Comparison of ENCODE assay signal across 18 cellular contexts in the genomic region with DNA sequence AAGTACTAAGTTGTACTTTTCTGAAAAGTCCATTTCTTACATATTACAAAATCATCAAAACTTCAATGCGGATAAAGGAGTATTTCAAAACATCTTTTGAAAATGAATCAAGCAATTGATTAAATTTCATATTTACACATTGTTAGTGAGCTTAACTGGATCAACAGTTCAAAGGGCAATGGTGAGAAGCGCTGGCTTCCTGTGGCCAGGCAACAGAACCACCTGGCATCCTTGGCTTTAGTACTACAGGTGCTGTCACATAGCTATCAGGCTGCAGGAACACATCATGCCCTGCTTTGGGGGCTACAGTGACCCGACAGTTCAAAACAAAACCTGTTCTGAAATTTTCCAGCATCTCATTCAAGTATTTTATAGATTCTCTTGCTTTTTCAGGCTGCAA. TPM values are rescaled to one million over a fixed set of nuclear protein-coding genes. Genes with fewer than 3 reads are reported as not detected.
DNase-seq lines count a peak whose midpoint lies in the region; ATAC-seq, FAIRE-seq and TF ChIP-seq lines count a peak whose summit lies in the region.
"Had no signal": no experiment of that assay in that cellular context is flagged by ENCODE, and none has a peak within 500 bp of the region (broad histone marks: within the 10 kb centered on the region; RNA-seq: fewer than 3 reads in every experiment).

No MANE protein-coding gene starts in this region.

- no peaks in the 10 kb centered on the region for H3K9me3 ChIP-seq in keratinocyte (ENCODE audit: control insufficient read depth, low read depth, low read length)
- H3K9me3 ChIP-seq in pancreas = no peaks in the 10 kb centered on the region

- CTCF ChIA-PET in activated CD4-positive, alpha-beta memory T cell treated with anti-CD3 and anti-CD28 coated beads for 36 hours (lab: Charles Lee) = interaction anchor here (1.0 to 1.7 kb wide), 3 partner anchors 8 to 59 kb away, joined by 4 read pairs; partner anchors contain the start of gene SMAD2
- CTCF ChIA-PET in activated CD4-positive, alpha-beta memory T cell treated with anti-CD3 and anti-CD28 coated beads, Interleukin-2, amount 10 ng/mL, durations not matched to agents 7 days and 5 days (lab: Charles Lee) = interaction anchor here (0.9 to 1.0 kb wide), 2 partner anchors 22 to 39 kb away, joined by 3 read pairs; no protein-coding TSS in a partner anchor

- no peak overlapping the region for H3K4me3 ChIP-seq in keratinocyte (ENCODE audit: control insufficient read depth in 2 of 3, extremely low read depth in 1 of 3, insufficient read depth in 2 of 3, low read depth in 1 of 3, low read length in 3 of 3)
- no peak overlapping the region for H3K4me3 ChIP-seq in pancreas

- H3K4me3 Mint-ChIP-seq in activated CD4-positive, alpha-beta memory T cell treated with anti-CD3 and anti-CD28 coated beads for 36 hours = no peak overlapping the region
- H3K4me3 Mint-ChIP-seq in activated CD4-positive, alpha-beta memory T cell treated with anti-CD3 and anti-CD28 coated beads, Interleukin-2, amount 10 ng/mL, durations not matched to agents 7 days and 5 days = no peak overlapping the region
- H3K4me3 Mint-ChIP-seq: CD14-positive monocyte had no signal

- H3K27me3 Mint-ChIP-seq in activated CD4-positive, alpha-beta memory T cell treated with anti-CD3 and anti-CD28 coated beads for 36 hours = no peaks in the 10 kb centered on the region
- H3K27me3 Mint-ChIP-seq in activated CD4-positive, alpha-beta memory T cell treated with anti-CD3 and anti-CD28 coated beads, Interleukin-2, amount 10 ng/mL, durations not matched to agents 7 days and 5 days = no peaks in the 10 kb centered on the region

- H3K9ac ChIP-seq in keratinocyte (ENCODE audit: control insufficient read depth, extremely low read depth, insufficient read depth, low read length) = no peak overlapping the region

- H3K36me3 ChIP-seq in keratinocyte (ENCODE audit: control insufficient read depth in 2 of 2, extremely low read depth in 1 of 2, insufficient read depth in 2 of 2, low read length in 2 of 2) = peaks cover 3 to 5% of the 10 kb centered on the region in 2 experiments
- H3K36me3 ChIP-seq in pancreas = no peaks in the 10 kb centered on the region

- H3K79me2 ChIP-seq in keratinocyte (ENCODE audit: control insufficient read depth, insufficient read depth, low read length) = peaks cover 41% of the 10 kb centered on the region

- H3K36me3 Mint-ChIP-seq in activated CD4-positive, alpha-beta memory T cell treated with anti-CD3 and anti-CD28 coated beads for 36 hours = peaks cover 33% of the 10 kb centered on the region
- H3K36me3 Mint-ChIP-seq in activated CD4-positive, alpha-beta memory T cell treated with anti-CD3 and anti-CD28 coated beads, Interleukin-2, amount 10 ng/mL, durations not matched to agents 7 days and 5 days (ENCODE audit: low read depth) = peaks cover 35% of the 10 kb centered on the region

- H3K27me3 ChIP-seq in keratinocyte (ENCODE audit: control insufficient read depth, extremely low read depth, insufficient read depth, low read length) (no peaks in the 10 kb centered on the region), pancreas (no peaks in the 10 kb centered on the region)

- FAIRE-seq in GM19239 (lab: Jason Lieb, UNC) (peak; percentile 48), keratinocyte (lab: Jason Lieb, UNC) (no peak), pancreas (lab: Jason Lieb, UNC) (no peak)
- FAIRE-seq: A204.1, H54 had no signal

- POLR2A ChIA-PET in activated CD4-positive, alpha-beta memory T cell treated with anti-CD3 and anti-CD28 coated beads for 36 hours (lab: Charles Lee) = no interaction called here
- POLR2A ChIA-PET in activated CD4-positive, alpha-beta memory T cell treated with anti-CD3 and anti-CD28 coated beads, Interleukin-2, amount 10 ng/mL, durations not matched to agents 7 days and 5 days (lab: Charles Lee) = interaction anchor here (1.1 kb wide), 1 partner anchor 47 kb away, joined by 3 read pairs; no protein-coding TSS in a partner anchor

- 40 to 48% methylated on average over 3 of the region's 3 CpGs for WGBS in pancreas, 2 donors

- H2AFZ ChIP-seq in keratinocyte (ENCODE audit: control insufficient read depth, low read length) = no peak overlapping the region

- DNase-seq in activated CD4-positive, alpha-beta memory T cell treated with anti-CD3 and anti-CD28 coated beads for 36 hours = no peak
- DNase-seq in activated CD4-positive, alpha-beta memory T cell treated with anti-CD3 and anti-CD28 coated beads, Interleukin-2, amount 10 ng/mL, durations not matched to agents 7 days and 5 days = no peak
- DNase-seq in GM19239 (ENCODE audit: insufficient read length, low spot score) (no peak), keratinocyte (ENCODE audit: low read depth, low spot score) (no peak), pancreas (no peak)
- DNase-seq in activated naive CD4-positive, alpha-beta T cell treated with anti-CD3 and anti-CD28 coated beads, Interleukin-2, amount 50 U/mL, for 16 hours = no peak
- DNase-seq: DND-41, KBM-7, NCI-H1092, NCI-H1694, NCI-H446 treated with DMSO at 0.1 percent for 48 hours, NCI-H82, SIG-M5 had no signal

- no peak for TF ChIP-seq CTCF in keratinocyte (optimal IDR thresholded peaks at IDR 0.05 in 1 of 3, IDR thresholded peaks at IDR 0.05 in 1 of 3, conservative IDR thresholded peaks at IDR 0.05 in 1 of 3; ENCODE audit: extremely low read depth in 1 of 3, insufficient read depth in 2 of 3, low read length in 3 of 3)
- TF ChIP-seq CTCF in pancreas (IDR thresholded peaks at IDR 0.05) = no peak

- peak overlapping the region; percentile 16 for H3K27ac Mint-ChIP-seq in activated CD4-positive, alpha-beta memory T cell treated with anti-CD3 and anti-CD28 coated beads for 36 hours
- no peak overlapping the region for H3K27ac Mint-ChIP-seq in activated CD4-positive, alpha-beta memory T cell treated with anti-CD3 and anti-CD28 coated beads, Interleukin-2, amount 10 ng/mL, durations not matched to agents 7 days and 5 days

- H3K27ac ChIP-seq in keratinocyte (ENCODE audit: control insufficient read depth, insufficient read depth, low read length) = peak overlapping the region; percentile 40
- no peak overlapping the region for H3K27ac ChIP-seq in pancreas

- peaks cover 7% of the 10 kb centered on the region for H4K20me1 ChIP-seq in keratinocyte (ENCODE audit: control insufficient read depth, extremely low read depth, insufficient read depth, low read length)

- intact Hi-C loops in activated CD4-positive, alpha-beta memory T cell treated with anti-CD3 and anti-CD28 coated beads for 36 hours (cut with micrococcal nuclease) = loop anchor here (2.0 to 5.0 kb wide), 2 partner anchors 42 to 56 kb away; no protein-coding TSS in a partner anchor
- intact Hi-C loops in pancreas (cut with DNase I) = no loop called here

- no peak overlapping the region for H3K4me2 ChIP-seq in keratinocyte (ENCODE audit: control insufficient read depth, extremely low read depth, insufficient read depth, low read depth, low read length)

- peaks cover 43% of the 10 kb centered on the region for H3K4me1 Mint-ChIP-seq in activated CD4-positive, alpha-beta memory T cell treated with anti-CD3 and anti-CD28 coated beads for 36 hours (ENCODE audit: low read depth)
- peaks cover 21% of the 10 kb centered on the region for H3K4me1 Mint-ChIP-seq in activated CD4-positive, alpha-beta memory T cell treated with anti-CD3 and anti-CD28 coated beads, Interleukin-2, amount 10 ng/mL, durations not matched to agents 7 days and 5 days

- H3K4me1 ChIP-seq in keratinocyte (ENCODE audit: control insufficient read depth, extremely low read depth, insufficient read depth, low read length) (peaks cover 11% of the 10 kb centered on the region), pancreas (peaks cover 0 to 6% (median 5%) of the 10 kb centered on the region in 3 donors)

- no peaks in the 10 kb centered on the region for H3K9me1 ChIP-seq in keratinocyte (ENCODE audit: control insufficient read depth, extremely low read depth, insufficient read depth, low read length)

- dilution Hi-C loops in keratinocyte (cut with MboI; ENCODE audit: extremely low pct_ligation_motif_present, low sequenced_read_pairs) = no loop called here

- peak in 3 of 4 donors; percentile 43 to 64 (median 53) for ATAC-seq in pancreas
- no peak for ATAC-seq in HG03108 (IDR thresholded peaks at IDR 0.05; ENCODE audit: unreplicated experiment)
- no peak for ATAC-seq in esophagus mucosa

- no peaks in the 10 kb centered on the region for H3K9me3 Mint-ChIP-seq in activated CD4-positive, alpha-beta memory T cell treated with anti-CD3 and anti-CD28 coated beads for 36 hours
- no peaks in the 10 kb centered on the region for H3K9me3 Mint-ChIP-seq in activated CD4-positive, alpha-beta memory T cell treated with anti-CD3 and anti-CD28 coated beads, Interleukin-2, amount 10 ng/mL, durations not matched to agents 7 days and 5 days
- H3K9me3 Mint-ChIP-seq: CD14-positive monocyte had no signal

RNA-seq across cellular contexts. Expression of gene SMAD2, which starts 59.2 kb away (rescaled TPM):
- total RNA-seq in activated CD4-positive, alpha-beta memory T cell treated with anti-CD3 and anti-CD28 coated beads for 36 hours = 100 to 1,000 TPM; 215 to 222 TPM
- total RNA-seq in activated CD4-positive, alpha-beta memory T cell treated with anti-CD3 and anti-CD28 coated beads, Interleukin-2, amount 10 ng/mL, durations not matched to agents 7 days and 5 days = 100 to 1,000 TPM; 170 to 174 TPM
- polyA plus RNA-seq in keratinocyte = 69.9 to 87.1 TPM (median 80.2 TPM) in 3 replicates
- 81.2 TPM for polyA plus RNA-seq in keratinocyte (2011; ENCODE audit: low read depth)
- polyA plus RNA-seq in keratinocyte (2011; cell fraction: cytosol; rRNA removed) = 75.3 and 131 TPM in 2 replicates
- 54.5 and 60.1 TPM in 2 replicates for polyA plus RNA-seq in keratinocyte (2011; cell fraction: nucleus; rRNA removed)
- polyA plus RNA-seq in keratinocyte (2012; ENCODE audit: low replicate concordance) = 68.2 and 73.1 TPM in 2 replicates
- polyA minus RNA-seq in keratinocyte = 35.2 to 158 TPM (median 84.9 TPM) in 3 replicates
- 71.6 TPM for polyA minus RNA-seq in keratinocyte (2011; cell fraction: cytosol; rRNA and poly(A)+ RNA removed)
- polyA minus RNA-seq in keratinocyte (2011; cell fraction: nucleus; rRNA and poly(A)+ RNA removed) = 27.5 and 70.2 TPM in 2 replicates
- 10 to 100 TPM; 35.2 to 71.2 (median 55.5) TPM for total RNA-seq in pancreas
- 10 to 100 TPM in 1 of 2 donors, 1 to 10 TPM in 1; 8.7 to 18.1 TPM for polyA plus RNA-seq in pancreas
- total RNA-seq in esophagus mucosa = 87.2 TPM

Comparison
In these comparisons a context has a peak if more than half of its experiments do, and no peak if none do; other contexts are left out.
1. ATAC-seq: peak in pancreas (3 of 4); none in HG03108 (single experiment) and esophagus mucosa (single experiment).